ENCODE assay signal across 10 cellular contexts in the genomic region with DNA sequence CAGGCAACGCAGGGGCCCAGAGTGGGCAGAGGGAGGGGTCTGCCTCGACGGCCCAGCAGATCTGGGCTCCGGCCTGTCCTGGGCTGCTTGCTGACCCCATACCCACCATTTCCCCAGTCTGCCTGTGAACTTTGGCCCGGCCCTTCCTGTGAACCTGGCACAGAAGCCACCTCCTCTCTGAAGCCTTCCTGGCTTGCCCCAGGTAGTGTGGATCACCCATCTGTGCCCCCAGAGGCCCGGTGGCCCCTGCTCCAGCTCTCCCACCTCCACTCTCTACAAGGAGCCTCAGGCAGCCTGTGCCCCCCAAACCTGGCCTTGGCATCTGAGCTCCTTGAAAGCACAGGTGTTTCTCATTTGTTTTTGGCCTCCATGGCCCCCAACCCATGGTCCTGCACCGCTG. TPM values are rescaled to one million over a fixed set of nuclear protein-coding genes. Genes with fewer than 3 reads are reported as not detected.
A peak's percentile ranks its signal among the peaks of the same experiment; 100 is the strongest.
DNase-seq lines count a peak whose midpoint lies in the region; ATAC-seq, FAIRE-seq and TF ChIP-seq lines count a peak whose summit lies in the region.
"Had no signal": no experiment of that assay in that cellular context is flagged by ENCODE, and none has a peak within 500 bp of the region (broad histone marks: within the 10 kb centered on the region; RNA-seq: fewer than 3 reads in every experiment).

No MANE protein-coding gene starts in this region.

- H3K4me3 ChIP-seq in CD4-positive, CD25-positive, alpha-beta regulatory T cell (ENCODE audit: low read depth, low read length): peak overlapping the region; percentile 31
- H3K4me3 ChIP-seq in K562: no peak overlapping the region
- no peak overlapping the region for H3K4me3 ChIP-seq in prostate gland

- no peaks in the 10 kb centered on the region for H3K9me3 Mint-ChIP-seq in CD4-positive, CD25-positive, alpha-beta regulatory T cell
- H3K9me3 Mint-ChIP-seq in IgD-negative memory B cell: no peaks in the 10 kb centered on the region

- BruUV-seq in K562 (replicated peaks; lab: Mats Ljungman, UMichigan): no TSS peak

- TF ChIP-seq EP300 in K562 (IDR thresholded peaks at IDR 0.05; ENCODE audit: low read length): no peak

- H3K36me3 Mint-ChIP-seq in CD4-positive, CD25-positive, alpha-beta regulatory T cell: peaks cover 4% of the 10 kb centered on the region
- H3K36me3 Mint-ChIP-seq in IgD-negative memory B cell: peaks cover 1% of the 10 kb centered on the region

- POLR2A ChIA-PET in K562 (lab: Yijun Ruan, JAX): interaction anchor here (0.5 to 1.6 kb wide), 4 partner anchors 9 to 190 kb away, joined by 3 to 13 read pairs (median 4); no protein-coding TSS in a partner anchor

- peak overlapping the region; percentile 58 to 78 (median 76) for H3K4me3 Mint-ChIP-seq in CD4-positive, CD25-positive, alpha-beta regulatory T cell
- H3K4me3 Mint-ChIP-seq in IgD-negative memory B cell: peak overlapping the region in 3 of 4 donors; percentile 39 to 89 (median 68)

- peak overlapping the region; percentile 74 for H3K27ac ChIP-seq in CD4-positive, CD25-positive, alpha-beta regulatory T cell (ENCODE audit: insufficient read depth, low read length, poor library complexity, severe bottlenecking)
- H3K27ac ChIP-seq in K562 (ENCODE audit: extremely low read depth, low read depth, low read length) (no peak overlapping the region), prostate gland (peak overlapping the region; percentile 6 to 65)

- no peak for TF ChIP-seq CTCF in K562 (IDR thresholded peaks at IDR 0.05 in 2 of 3, conservative IDR thresholded peaks at IDR 0.05 in 1 of 3; ENCODE audit: insufficient read depth in 2 of 3, low read depth in 1 of 3, low read length in 3 of 3)
- no peak for TF ChIP-seq CTCF in prostate gland (IDR thresholded peaks at IDR 0.05)

- H3K9me1 ChIP-seq in K562 (ENCODE audit: control insufficient read depth, insufficient read depth, low read length): no peaks in the 10 kb centered on the region

- no peaks in the 10 kb centered on the region for H3K79me2 ChIP-seq in K562 (ENCODE audit: control insufficient read depth, insufficient read depth, low read length)

- H3K4me1 Mint-ChIP-seq in CD4-positive, CD25-positive, alpha-beta regulatory T cell: peaks cover 0 to 78% (median 31%) of the 10 kb centered on the region in 4 donors
- peaks cover 19% of the 10 kb centered on the region in 3 donors for H3K4me1 Mint-ChIP-seq in IgD-negative memory B cell

- WGBS in K562 (ENCODE audit: insufficient coverage, low coverage, missing lambda C conversion rate): 60% methylated on average over 6 of the region's 7 CpGs
- 80% methylated on average over 7 of the region's 7 CpGs for WGBS in prostate gland

- H3K27ac Mint-ChIP-seq in CD4-positive, CD25-positive, alpha-beta regulatory T cell: peak overlapping the region; percentile 91 to 96 (median 91)
- H3K27ac Mint-ChIP-seq in IgD-negative memory B cell: peak overlapping the region; percentile 46 to 90 (median 83)

- H3K27me3 ChIP-seq in CD4-positive, CD25-positive, alpha-beta regulatory T cell (ENCODE audit: control insufficient read depth, insufficient read depth, low read length): no peaks in the 10 kb centered on the region
- H3K27me3 ChIP-seq in K562 (ENCODE audit: control insufficient read depth in 2 of 2, insufficient read depth in 2 of 2, low read length in 2 of 2) (no peaks in the 10 kb centered on the region), prostate gland (replicated peaks; ENCODE audit: insufficient read depth) (no peaks in the 10 kb centered on the region)

- no peak overlapping the region for H2AFZ ChIP-seq in K562 (ENCODE audit: low read depth, low read length)

- no peaks in the 10 kb centered on the region for H3K27me3 Mint-ChIP-seq in CD4-positive, CD25-positive, alpha-beta regulatory T cell
- H3K27me3 Mint-ChIP-seq in IgD-negative memory B cell: no peaks in the 10 kb centered on the region

- DNase-seq in CD4-positive, CD25-positive, alpha-beta regulatory T cell: no peak
- DNase-seq in K562 (ENCODE audit: extremely low read depth in 1 of 4, low spot score in 3 of 4) (no peak), prostate gland (ENCODE audit: low spot score) (no peak), NOMO-1 treated with DMSO at 0.1 percent for 48 hours (lab: John Stamatoyannopoulos, UW; ENCODE audit: unreplicated experiment) (no peak), NCI-H524 treated with DMSO at 0.1 percent for 48 hours (lab: John Stamatoyannopoulos, UW) (no peak), NOMO-1 treated with dmso at 0.1 percent for 144 hours (lab: John Stamatoyannopoulos, UW; ENCODE audit: unreplicated experiment) (no peak)
- DNase-seq: NCI-H1694, OCI-M1 had no signal

- no peak for ATAC-seq in CD4-positive, CD25-positive, alpha-beta regulatory T cell (ENCODE audit: low read depth in 2 of 2)
- ATAC-seq in K562 (no peak), esophagus mucosa (no peak)

- FAIRE-seq in K562 (lab: Jason Lieb, UNC): no peak

- CTCF ChIA-PET in K562 (lab: Yijun Ruan, JAX; ENCODE audit: low intra/inter-chr PET ratio): no interaction called here

- no peaks in the 10 kb centered on the region for H4K20me1 ChIP-seq in K562 (replicated peaks; ENCODE audit: control insufficient read depth, insufficient read depth, low read length)

- intact Hi-C loops in K562 (cut with micrococcal nuclease): no loop called here
- intact Hi-C loops in prostate gland (cut with DNase I): no loop called here

- peak overlapping the region in 1 of 2 experiments; percentile 52; a peak in 2 of 4 replicates for H3K9ac ChIP-seq in K562 (ENCODE audit: insufficient read depth in 1 of 2, low read depth in 2 of 2, low read length in 2 of 2)

- H3K4me1 ChIP-seq in CD4-positive, CD25-positive, alpha-beta regulatory T cell (ENCODE audit: control insufficient read depth, insufficient read depth, low read length, poor library complexity, severe bottlenecking): peaks cover 71% of the 10 kb centered on the region
- H3K4me1 ChIP-seq in K562 (replicated peaks in 1 of 2; ENCODE audit: control insufficient read depth in 2 of 2, insufficient read depth in 2 of 2, low read length in 2 of 2) (peaks cover 3 to 26% of the 10 kb centered on the region in 2 experiments; a peak in 3 of 5 replicates), prostate gland (replicated peaks) (peaks cover 25% of the 10 kb centered on the region)

- in situ Hi-C loops in K562 (cut with MboI): no loop called here

- H3K9me3 ChIP-seq in CD4-positive, CD25-positive, alpha-beta regulatory T cell (ENCODE audit: control insufficient read depth in 2 of 2, low read length in 2 of 2): no peaks in the 10 kb centered on the region
- H3K9me3 ChIP-seq in K562 (replicated peaks; ENCODE audit: control insufficient read depth, insufficient read depth, low read depth, low read length) (no peaks in the 10 kb centered on the region), prostate gland (no peaks in the 10 kb centered on the region)

- no peak overlapping the region for H3K4me2 ChIP-seq in K562 (ENCODE audit: insufficient read depth, low read length)

- TF ChIP-seq POLR2A in K562 (conservative IDR thresholded peaks at IDR 0.05): no peak
- TF ChIP-seq POLR2A in prostate gland (IDR thresholded peaks at IDR 0.05): no peak

- TF ChIP-seq RAD21 in K562 (CRISPR knock-in tag; conservative IDR thresholded peaks at IDR 0.05 in 1 of 2, IDR thresholded peaks at IDR 0.05 in 1 of 2): no peak

- peaks cover 12% of the 10 kb centered on the region for H3K36me3 ChIP-seq in CD4-positive, CD25-positive, alpha-beta regulatory T cell (ENCODE audit: control insufficient read depth, insufficient read depth, low read length)
- H3K36me3 ChIP-seq in K562 (ENCODE audit: control insufficient read depth, insufficient read depth, low read length): peaks cover 10% of the 10 kb centered on the region; the same call in 1 of the 3 replicates
- H3K36me3 ChIP-seq in prostate gland: peaks cover 0 to under 1% of the 10 kb centered on the region in 2 donors

RNA-seq across cellular contexts. Expression of a gene that starts 15.7 kb away (rescaled TPM):
- total RNA-seq in CD4-positive, CD25-positive, alpha-beta regulatory T cell: 21.0 TPM
- 10 to 100 TPM; 23.5 to 49.3 (median 35.2) TPM for polyA plus RNA-seq in CD4-positive, CD25-positive, alpha-beta regulatory T cell
- 10.2 TPM for polyA plus RNA-seq in IgD-negative memory B cell
- total RNA-seq in K562 (2011; cell fraction: chromatin; rRNA removed; ENCODE audit: low replicate concordance): 3.5 and 12.3 TPM in 2 replicates
- 17.3 and 17.5 TPM in 2 replicates for total RNA-seq in K562 (2011; cell fraction: nucleolus; rRNA removed)
- 7.9 and 9.0 TPM in 2 replicates for total RNA-seq in K562 (2011; cell fraction: nucleoplasm; rRNA removed)
- total RNA-seq in K562 (2014; rRNA removed): 13.4 and 18.5 TPM in 2 replicates
- 1.2 TPM in 2 replicates for total RNA-seq in K562 (2014; rRNA removed; fragmentation: Illumina TruSeq; extraction: Trizol)
- total RNA-seq in K562 (2015; rRNA removed; fragmentation: Illumina TruSeq; extraction: Trizol): 5.0 and 5.6 TPM in 2 replicates
- 12.7 and 15.1 TPM in 2 replicates for total RNA-seq in K562 (2021)
- polyA plus RNA-seq in K562 (2011; rRNA removed): 2.9 and 5.2 TPM in 2 replicates
- polyA plus RNA-seq in K562 (2011; cell fraction: cytosol; rRNA removed): 6.8 and 18.1 TPM in 2 replicates
- polyA plus RNA-seq in K562 (2011; cell fraction: nucleus; rRNA removed): 5.6 and 9.4 TPM in 2 replicates
- 9.9 and 29.3 TPM in 2 replicates for polyA plus RNA-seq in K562 (2012)
- polyA plus RNA-seq in K562 (2014; fragmentation: Illumina TruSeq; extraction: Trizol): 2.3 and 4.6 TPM in 2 replicates
- polyA plus RNA-seq in K562 (2014; fragmentation: Nextera tagmentation; extraction: Ambion mirVana): under 1 TPM in 1 of 2 experiments, not detected in 1; 0.07 TPM
- polyA plus RNA-seq in K562 (2014; rRNA removed): 11.0 and 12.0 TPM in 2 replicates
- polyA minus RNA-seq in K562 (2011; rRNA and poly(A)+ RNA removed): 1.9 and 2.0 TPM in 2 replicates
- polyA minus RNA-seq in K562 (2011; cell fraction: cytosol; rRNA and poly(A)+ RNA removed): 5.2 and 6.2 TPM in 2 replicates
- polyA minus RNA-seq in K562 (2011; cell fraction: nucleus; rRNA and poly(A)+ RNA removed): 6.5 and 7.6 TPM in 2 replicates
- total RNA-seq in prostate gland: 10 to 100 TPM; 64.3 to 64.4 TPM
- total RNA-seq in esophagus mucosa: 4.4 TPM

RNA-seq across cellular contexts. Expression of a gene that starts 34.1 kb away (rescaled TPM):
- 22.8 TPM for total RNA-seq in CD4-positive, CD25-positive, alpha-beta regulatory T cell
- 10 to 100 TPM; 28.3 to 33.7 (median 31.0) TPM for polyA plus RNA-seq in CD4-positive, CD25-positive, alpha-beta regulatory T cell
- 17.6 TPM for polyA plus RNA-seq in IgD-negative memory B cell
- 15.4 and 23.3 TPM in 2 replicates for total RNA-seq in K562 (2011; cell fraction: chromatin; rRNA removed; ENCODE audit: low replicate concordance)
- 12.6 and 12.8 TPM in 2 replicates for total RNA-seq in K562 (2011; cell fraction: nucleolus; rRNA removed)
- 14.1 and 15.2 TPM in 2 replicates for total RNA-seq in K562 (2011; cell fraction: nucleoplasm; rRNA removed)
- total RNA-seq in K562 (2014; rRNA removed): 10.2 and 13.1 TPM in 2 replicates
- 6.8 TPM in 2 replicates for total RNA-seq in K562 (2014; rRNA removed; fragmentation: Illumina TruSeq; extraction: Trizol)
- 10.1 and 11.3 TPM in 2 replicates for total RNA-seq in K562 (2015; rRNA removed; fragmentation: Illumina TruSeq; extraction: Trizol)
- 11.7 and 14.5 TPM in 2 replicates for total RNA-seq in K562 (2021)
- 10.3 and 12.9 TPM in 2 replicates for polyA plus RNA-seq in K562 (2011; rRNA removed)
- 9.3 and 14.0 TPM in 2 replicates for polyA plus RNA-seq in K562 (2011; cell fraction: cytosol; rRNA removed)
- 11.9 and 16.5 TPM in 2 replicates for polyA plus RNA-seq in K562 (2011; cell fraction: nucleus; rRNA removed)
- polyA plus RNA-seq in K562 (2012): 11.1 and 15.6 TPM in 2 replicates
- polyA plus RNA-seq in K562 (2014; fragmentation: Illumina TruSeq; extraction: Trizol): 9.8 and 11.4 TPM in 2 replicates
- 1 to 10 TPM; 1.9 to 2.8 TPM for polyA plus RNA-seq in K562 (2014; fragmentation: Nextera tagmentation; extraction: Ambion mirVana)
- 13.1 and 16.5 TPM in 2 replicates for polyA plus RNA-seq in K562 (2014; rRNA removed)
- polyA minus RNA-seq in K562 (2011; rRNA and poly(A)+ RNA removed): 3.7 and 4.0 TPM in 2 replicates
- polyA minus RNA-seq in K562 (2011; cell fraction: cytosol; rRNA and poly(A)+ RNA removed): 2.9 and 4.1 TPM in 2 replicates
- 3.2 and 3.6 TPM in 2 replicates for polyA minus RNA-seq in K562 (2011; cell fraction: nucleus; rRNA and poly(A)+ RNA removed)
- 10 to 100 TPM; 27.9 to 42.4 TPM for total RNA-seq in prostate gland
- total RNA-seq in esophagus mucosa: 8.1 TPM
